ENCODE assay signal across 8 cellular contexts in the genomic region with DNA sequence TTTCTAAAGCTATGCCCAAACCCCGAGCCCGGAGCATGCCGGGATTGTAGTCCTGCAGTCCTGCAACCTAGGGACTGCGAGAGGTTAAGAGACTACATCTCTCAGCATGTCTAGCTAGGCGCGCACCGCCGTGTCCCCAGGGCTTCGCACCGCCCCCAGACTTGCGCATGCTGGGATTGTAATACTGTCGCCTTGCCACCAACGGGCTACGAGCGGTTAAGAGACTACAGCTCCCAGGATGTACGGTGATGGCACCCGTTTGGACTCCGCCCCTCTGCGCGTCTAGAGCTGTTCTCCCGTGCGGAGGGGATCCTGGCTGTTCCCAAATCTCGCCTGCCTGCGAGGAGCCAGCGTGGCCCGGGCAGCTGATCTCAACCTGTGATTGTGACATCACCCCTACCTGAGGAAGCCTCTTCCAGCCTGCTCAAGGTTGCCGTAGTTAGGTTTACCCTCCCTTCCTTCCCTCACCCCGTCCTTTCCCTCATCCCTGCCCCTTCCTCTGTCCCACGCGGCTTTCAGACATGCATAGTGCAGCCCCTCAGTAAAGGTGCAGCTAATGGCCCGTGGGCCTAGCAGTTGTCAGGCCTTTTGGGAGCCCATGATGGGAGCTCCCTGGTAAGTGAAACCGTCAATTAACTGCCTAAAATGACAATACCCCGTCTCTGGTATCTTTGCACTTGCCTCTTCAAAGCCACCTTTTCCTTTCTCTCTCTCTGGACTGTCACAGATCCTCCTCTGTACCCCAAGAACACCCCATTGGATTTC. TPM values are rescaled to one million over a fixed set of nuclear protein-coding genes. Genes with fewer than 3 reads are reported as not detected.
DNase-seq lines count a peak whose midpoint lies in the region; ATAC-seq, FAIRE-seq and TF ChIP-seq lines count a peak whose summit lies in the region.

No MANE protein-coding gene starts in this region.

- DNase-seq in NCI-H187 (lab: John Stamatoyannopoulos, UW) (peak; percentile 89 to 94), bronchial epithelial cell (ENCODE audit: low read depth) (peak; percentile 77), SKM-1 treated with dmso at 0.1 percent for 144 hours (lab: John Stamatoyannopoulos, UW; ENCODE audit: unreplicated experiment) (no peak)
- peak; percentile 80 to 88 for DNase-seq in stimulated activated CD4-positive, alpha-beta T cell treated with anti-CD3 and anti-CD28 coated beads, Interleukin-4, amount 100 ng/mL, for 48 hours (ENCODE audit: low read depth in 2 of 2)

- H3K4me3 ChIP-seq in GM12875 (ENCODE audit: low read depth, low read length), result peak overlapping the region; percentile 81
- peak overlapping the region; percentile 61 for H3K4me3 ChIP-seq in WI38 (ENCODE audit: low read depth, low read length)
- H3K4me3 ChIP-seq in bronchial epithelial cell (ENCODE audit: low read depth, low read length), result peak overlapping the region; percentile 49

- TF ChIP-seq CTCF in GM12875 (IDR thresholded peaks at IDR 0.05; ENCODE audit: borderline replicate concordance, insufficient read depth, low read depth, low read length), result peak; percentile 6; the same call in 1 of the 2 replicates
- TF ChIP-seq CTCF in WI38 (IDR thresholded peaks at IDR 0.05; ENCODE audit: low read depth, low read length), result no peak
- no peak for TF ChIP-seq CTCF in bronchial epithelial cell (IDR thresholded peaks at IDR 0.05; ENCODE audit: insufficient read depth, low read length, severe bottlenecking)

- peak overlapping the region; percentile 67 for H3K27ac ChIP-seq in layer of hippocampus (ENCODE audit: low read depth, low read length)

- ATAC-seq in HG02759 (IDR thresholded peaks at IDR 0.05; ENCODE audit: unreplicated experiment), result peak; percentile 98

- peak; percentile 91 for FAIRE-seq in bronchial epithelial cell (lab: Jason Lieb, UNC)

- H3K36me3 ChIP-seq in bronchial epithelial cell (ENCODE audit: control insufficient read depth, insufficient read depth, low read length), result no peaks in the 10 kb centered on the region

- H3K27me3 ChIP-seq in bronchial epithelial cell (ENCODE audit: control insufficient read depth, insufficient read depth, low read length) (no peaks in the 10 kb centered on the region), layer of hippocampus (ENCODE audit: control insufficient read depth, insufficient read depth, low read length) (no peaks in the 10 kb centered on the region)

RNA-seq across cellular contexts. Expression of gene ZNF736, which starts 6.3 kb away (rescaled TPM):
- 8.7 and 9.7 TPM in 2 replicates for total RNA-seq in bronchial epithelial cell
